1 cellular context compared by ENCODE assay signal in the genomic region with DNA sequence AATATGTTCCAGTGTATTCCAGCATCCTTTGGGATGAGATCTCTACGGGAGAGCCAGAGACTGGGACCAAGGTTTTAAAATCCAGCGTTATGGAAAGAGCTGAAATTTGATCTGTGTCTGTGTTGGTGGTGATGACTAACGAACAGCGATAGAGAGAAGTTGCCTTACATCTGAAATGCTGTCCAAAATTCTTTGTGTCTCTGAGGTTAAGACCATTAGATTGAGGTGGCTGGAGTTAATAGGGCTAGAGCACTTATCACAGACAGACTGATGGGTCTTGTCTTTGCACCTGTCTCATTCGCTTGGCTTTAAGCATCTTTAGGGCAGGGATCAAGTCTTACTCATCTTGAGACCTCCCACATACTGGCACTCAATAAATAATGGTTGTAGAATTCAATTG.
TF ChIP-seq lines count a peak whose summit lies in the region.

No MANE protein-coding gene starts in this region.

TF ChIP-seq in K562, 482 proteins besides CTCF, POLR2A, EP300 and RAD21:
- TF ChIP-seq ZNF584 (CRISPR knock-in tag; IDR thresholded peaks at IDR 0.05; ENCODE audit: low read depth) (no peak), NFATC3 (IDR thresholded peaks at IDR 0.05) (no peak), CAMTA2 (CRISPR knock-in tag; conservative IDR thresholded peaks at IDR 0.05) (no peak), KDM5B (IDR thresholded peaks at IDR 0.05; ENCODE audit: insufficient replicate concordance, low read depth, low read length) (no peak)
- TF ChIP-seq, protein P1, sequence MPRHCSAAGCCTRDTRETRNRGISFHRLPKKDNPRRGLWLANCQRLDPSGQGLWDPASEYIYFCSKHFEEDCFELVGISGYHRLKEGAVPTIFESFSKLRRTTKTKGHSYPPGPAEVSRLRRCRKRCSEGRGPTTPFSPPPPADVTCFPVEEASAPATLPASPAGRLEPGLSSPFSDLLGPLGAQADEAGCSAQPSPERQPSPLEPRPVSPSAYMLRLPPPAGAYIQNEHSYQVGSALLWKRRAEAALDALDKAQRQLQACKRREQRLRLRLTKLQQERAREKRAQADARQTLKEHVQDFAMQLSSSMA (CRISPR knock-in tag; IDR thresholded peaks at IDR 0.05) = no peak
- TF ChIP-seq, protein P2, sequence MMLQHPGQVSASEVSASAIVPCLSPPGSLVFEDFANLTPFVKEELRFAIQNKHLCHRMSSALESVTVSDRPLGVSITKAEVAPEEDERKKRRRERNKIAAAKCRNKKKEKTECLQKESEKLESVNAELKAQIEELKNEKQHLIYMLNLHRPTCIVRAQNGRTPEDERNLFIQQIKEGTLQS (IDR thresholded peaks at IDR 0.05) = no peak
- TF ChIP-seq, protein P2 (CRISPR knock-in tag; conservative IDR thresholded peaks at IDR 0.05) = no peak
